Comparison of ENCODE assay signal across 3 cellular contexts in genomic region chr19:41746593-41747227, GRCh38.
TF ChIP-seq lines count a peak whose summit lies in the region.

No MANE protein-coding gene starts in this region.

TF ChIP-seq in GM23338, 12 proteins besides CTCF, POLR2A, EP300 and RAD21:
- TF ChIP-seq JUNB (IDR thresholded peaks at IDR 0.05; ENCODE audit: unreplicated experiment): no peak
- no peak for TF ChIP-seq EZH2 (IDR thresholded peaks at IDR 0.05; ENCODE audit: low read depth, unreplicated experiment)
- TF ChIP-seq ZNF462 (CRISPR knock-in tag; IDR thresholded peaks at IDR 0.05): no peak
TF ChIP-seq in GM23338: peak in this region for 0.

TF ChIP-seq in H1, 55 proteins besides CTCF, POLR2A, EP300 and RAD21:
- TF ChIP-seq SIRT6 (IDR thresholded peaks at IDR 0.05; ENCODE audit: low read length): no peak
- TF ChIP-seq SP4 (IDR thresholded peaks at IDR 0.05; ENCODE audit: low read length): no peak
- TF ChIP-seq BRCA1 (IDR thresholded peaks at IDR 0.05; ENCODE audit: low read depth, low read length): no peak
- no peak for TF ChIP-seq CHD2 (IDR thresholded peaks at IDR 0.05; ENCODE audit: low read length)
- no peak for TF ChIP-seq CHD7 (IDR thresholded peaks at IDR 0.05; ENCODE audit: insufficient replicate concordance, low read length)
- TF ChIP-seq HDAC6 (IDR thresholded peaks at IDR 0.05; ENCODE audit: low read depth, low read length): no peak
- TF ChIP-seq MAX (IDR thresholded peaks at IDR 0.05): no peak
- TF ChIP-seq RNF2 (IDR thresholded peaks at IDR 0.05; ENCODE audit: borderline replicate concordance, low read depth, low read length, missing control alignments, poor library complexity, severe bottlenecking): no peak
- TF ChIP-seq HDAC2 (IDR thresholded peaks at IDR 0.05; ENCODE audit: borderline replicate concordance in 1 of 2, low read depth in 2 of 2, low read length in 2 of 2): no peak
- TF ChIP-seq ZNF274 (IDR thresholded peaks at IDR 0.05; ENCODE audit: borderline replicate concordance, extremely low read depth, low read length): no peak
- no peak for TF ChIP-seq POLR2AphosphoS5 (IDR thresholded peaks at IDR 0.05; ENCODE audit: low read depth, low read length)
- no peak for TF ChIP-seq JUN (IDR thresholded peaks at IDR 0.05; ENCODE audit: low read depth, low read length)
- TF ChIP-seq CREB1 (IDR thresholded peaks at IDR 0.05): no peak

TF ChIP-seq in neural cell, 6 proteins besides CTCF, POLR2A, EP300 and RAD21:
- TF ChIP-seq SMC3 (conservative IDR thresholded peaks at IDR 0.05; ENCODE audit: poor library complexity): no peak
- no peak for TF ChIP-seq MXI1 (conservative IDR thresholded peaks at IDR 0.05; ENCODE audit: poor library complexity, severe bottlenecking)
- TF ChIP-seq REST (IDR thresholded peaks at IDR 0.05; ENCODE audit: borderline replicate concordance): no peak
- TF ChIP-seq EZH2 (IDR thresholded peaks at IDR 0.05; ENCODE audit: borderline replicate concordance, insufficient read depth, low read length, poor library complexity, severe bottlenecking): no peak
- no peak for TF ChIP-seq POLR2AphosphoS5 (IDR thresholded peaks at IDR 0.05)
- TF ChIP-seq TAF1 (IDR thresholded peaks at IDR 0.05; ENCODE audit: low read depth): no peak
